ENCODE assay signal across 8 cellular contexts in genomic region chr4:45350438-45350837, GRCh38.
DNase-seq lines count a peak whose midpoint lies in the region; ATAC-seq, FAIRE-seq and TF ChIP-seq lines count a peak whose summit lies in the region.

No MANE protein-coding gene starts in this region.

- H3K27ac ChIP-seq in fibroblast of lung (ENCODE audit: insufficient read depth, low read length) (no peak overlapping the region), small intestine (ENCODE audit: low read depth in 1 of 2, low read length in 1 of 2) (no peak overlapping the region)

- no peaks in the 10 kb centered on the region for H3K4me1 Mint-ChIP-seq in activated naive CD4-positive, alpha-beta T cell treated with anti-CD3 and anti-CD28 coated beads for 36 hours (ENCODE audit: low read depth)

- H3K27ac Mint-ChIP-seq in activated naive CD4-positive, alpha-beta T cell treated with anti-CD3 and anti-CD28 coated beads for 36 hours, result no peak overlapping the region

- 8 to 27% (median 21%) methylated on average over 1 of the region's 1 CpG for WGBS in small intestine, 3 donors

- H3K9me3 Mint-ChIP-seq in activated naive CD4-positive, alpha-beta T cell treated with anti-CD3 and anti-CD28 coated beads for 36 hours, result peaks cover 6% of the 10 kb centered on the region

- H4K20me1 ChIP-seq in fibroblast of lung (ENCODE audit: control insufficient read depth, extremely low read depth, insufficient read depth, low read length), result no peaks in the 10 kb centered on the region

- no peak overlapping the region for H3K9ac ChIP-seq in fibroblast of lung (ENCODE audit: insufficient read depth, low read length)

- H3K4me2 ChIP-seq in fibroblast of lung (ENCODE audit: extremely low read depth, insufficient read depth, low read length), result no peak overlapping the region

- H3K4me1 ChIP-seq in fibroblast of lung (ENCODE audit: control insufficient read depth, extremely low read depth, insufficient read depth, low read length), result no peaks in the 10 kb centered on the region
- H3K4me1 ChIP-seq in small intestine (ENCODE audit: control insufficient read depth in 2 of 2, insufficient read depth in 1 of 2, low read depth in 1 of 2, low read length in 1 of 2), result no peaks in the 10 kb centered on the region

- no peak overlapping the region for H3K4me3 Mint-ChIP-seq in activated naive CD4-positive, alpha-beta T cell treated with anti-CD3 and anti-CD28 coated beads for 36 hours

- no peaks in the 10 kb centered on the region for H3K79me2 ChIP-seq in fibroblast of lung (ENCODE audit: control insufficient read depth, insufficient read depth, low read length)

- no peaks in the 10 kb centered on the region for H3K9me3 ChIP-seq in fibroblast of lung (ENCODE audit: control insufficient read depth, insufficient read depth, low read depth, low read length)
- no peaks in the 10 kb centered on the region for H3K9me3 ChIP-seq in small intestine (ENCODE audit: control insufficient read depth, low read depth)

- no peaks in the 10 kb centered on the region for H3K27me3 ChIP-seq in fibroblast of lung (ENCODE audit: control insufficient read depth, insufficient read depth, low read length)
- H3K27me3 ChIP-seq in small intestine (ENCODE audit: control insufficient read depth in 2 of 2, insufficient read depth in 2 of 2, low read length in 2 of 2), result no peaks in the 10 kb centered on the region

- FAIRE-seq in small intestine (lab: Jason Lieb, UNC), result no peak

- ATAC-seq in GM19455 (IDR thresholded peaks at IDR 0.05; ENCODE audit: unreplicated experiment) (peak; percentile 84), GM21825 (IDR thresholded peaks at IDR 0.05; ENCODE audit: unreplicated experiment) (no peak)

- H3K27me3 Mint-ChIP-seq in activated naive CD4-positive, alpha-beta T cell treated with anti-CD3 and anti-CD28 coated beads for 36 hours (ENCODE audit: low read depth), result no peaks in the 10 kb centered on the region

- CTCF ChIA-PET in activated naive CD4-positive, alpha-beta T cell treated with anti-CD3 and anti-CD28 coated beads for 36 hours (lab: Charles Lee), result no interaction called here

- DNase-seq in HT1080 (ENCODE audit: low read depth) (peak; percentile 50), fibroblast of lung (ENCODE audit: low read depth in 2 of 2) (peak; percentile 6 to 66), small intestine (peak; percentile 21), HCEC 1CT (no peak)
- DNase-seq in stimulated activated naive CD4-positive, alpha-beta T cell treated with Interleukin-2 at 50 U/mL for 16 hours (lab: John Stamatoyannopoulos, UW), result no peak
- no peak for DNase-seq in activated naive CD4-positive, alpha-beta T cell treated with anti-CD3 and anti-CD28 coated beads for 36 hours

- intact Hi-C loops in activated naive CD4-positive, alpha-beta T cell treated with anti-CD3 and anti-CD28 coated beads for 36 hours (cut with micrococcal nuclease), result no loop called here

- H3K4me3 ChIP-seq in fibroblast of lung (replicated peaks in 1 of 4; ENCODE audit: control extremely low read depth in 1 of 4, insufficient read depth in 1 of 4, low read depth in 3 of 4, low read length in 4 of 4), result peak overlapping the region in 1 of 4 experiments; percentile 50
- H3K4me3 ChIP-seq in small intestine (ENCODE audit: low read depth in 1 of 2, low read length in 2 of 2), result no peak overlapping the region

- peak overlapping the region; percentile 39 for H2AFZ ChIP-seq in fibroblast of lung (ENCODE audit: low read length)

- no peaks in the 10 kb centered on the region for H3K36me3 Mint-ChIP-seq in activated naive CD4-positive, alpha-beta T cell treated with anti-CD3 and anti-CD28 coated beads for 36 hours (ENCODE audit: low read depth)

- H3K36me3 ChIP-seq in fibroblast of lung (ENCODE audit: control insufficient read depth, insufficient read depth, low read length), result no peaks in the 10 kb centered on the region
- H3K36me3 ChIP-seq in small intestine (ENCODE audit: control insufficient read depth in 2 of 2, insufficient read depth in 2 of 2, low read length in 2 of 2), result no peaks in the 10 kb centered on the region

- TF ChIP-seq CTCF in fibroblast of lung (conservative IDR thresholded peaks at IDR 0.05 in 1 of 2, IDR thresholded peaks at IDR 0.05 in 1 of 2; ENCODE audit: low read depth in 1 of 2, low read length in 2 of 2), result no peak

Comparison
In these comparisons a context has a peak if more than half of its experiments do, and no peak if none do; other contexts are left out.
1. DNase-seq: peak in HT1080 (single experiment), fibroblast of lung (2 of 2) and small intestine (single experiment); none in stimulated activated naive CD4-positive, alpha-beta T cell treated with Interleukin-2 at 50 U/mL for 16 hours (single experiment), activated naive CD4-positive, alpha-beta T cell treated with anti-CD3 and anti-CD28 coated beads for 36 hours (single experiment) and HCEC 1CT (single experiment).